In genomic region chr15:90571063-90571541, GRCh38 we compare ENCODE assay signal across 9 cellular contexts. TPM values are rescaled to one million over a fixed set of nuclear protein-coding genes. Genes with fewer than 3 reads are reported as not detected.
DNase-seq lines count a peak whose midpoint lies in the region; ATAC-seq and TF ChIP-seq lines count a peak whose summit lies in the region.
"Had no signal": no experiment of that assay in that cellular context is flagged by ENCODE, and none has a peak within 500 bp of the region (broad histone marks: within the 10 kb centered on the region; RNA-seq: fewer than 3 reads in every experiment).

No MANE protein-coding gene starts in this region.

- H3K36me3 ChIP-seq in colonic mucosa: no peaks in the 10 kb centered on the region

- H3K27ac ChIP-seq in colonic mucosa: peak overlapping the region; percentile 21

- H3K4me1 ChIP-seq in colonic mucosa: no peaks in the 10 kb centered on the region

- intact Hi-C loops in colonic mucosa (cut with DNase I): no loop called here

- peak; percentile 47 for ATAC-seq in GM18861 (IDR thresholded peaks at IDR 0.05; ENCODE audit: unreplicated experiment)
- ATAC-seq in HG03097 (IDR thresholded peaks at IDR 0.05; ENCODE audit: low FRiP score, unreplicated experiment): no peak
- ATAC-seq in GM21390 (IDR thresholded peaks at IDR 0.05; ENCODE audit: unreplicated experiment): no peak

- no peaks in the 10 kb centered on the region for H3K27me3 ChIP-seq in colonic mucosa
- H3K27me3 ChIP-seq: tibial nerve had no signal

- H3K9ac ChIP-seq in colonic mucosa (ENCODE audit: low read depth in 2 of 2, low read length in 2 of 2): no peak overlapping the region

- peak; percentile 84 for DNase-seq in HT1080 (ENCODE audit: low read depth)
- DNase-seq in colonic mucosa: peak; percentile 85
- DNase-seq in occipital lobe (lab: John Stamatoyannopoulos, UW): peak; percentile 53
- DNase-seq in NCI-H82 treated with DMSO at 0.1 percent for 48 hours (lab: John Stamatoyannopoulos, UW; ENCODE audit: unreplicated experiment): no peak
- DNase-seq in cortex of kidney (lab: John Stamatoyannopoulos, UW): no peak

- TF ChIP-seq CTCF in colonic mucosa (IDR thresholded peaks at IDR 0.05): no peak

- no peaks in the 10 kb centered on the region for H3K9me3 ChIP-seq in colonic mucosa
- H3K9me3 ChIP-seq: tibial nerve had no signal

- no peak overlapping the region for H3K4me3 ChIP-seq in colonic mucosa
- H3K4me3 ChIP-seq: tibial nerve had no signal

RNA-seq across cellular contexts. Expression of gene CRTC3, which starts 41.4 kb away (rescaled TPM):
- 9.9 and 10.4 TPM in 2 replicates for total RNA-seq in HT1080 (2014; rRNA removed; shearing (Covaris generic))
- polyA plus RNA-seq in HT1080 (2015; cell fraction: cytosol; rRNA removed): 12.3 and 12.8 TPM in 2 replicates
- 11.8 and 13.7 TPM in 2 replicates for polyA plus RNA-seq in HT1080 (2015; cell fraction: nucleus; rRNA removed)
- total RNA-seq in colonic mucosa (10 to 100 TPM; 16.1 to 24.2 TPM), occipital lobe (17.9 TPM)

Comparison
In these comparisons a context has a peak if more than half of its experiments do, and no peak if none do; other contexts are left out.
1. DNase-seq: peak in HT1080 (single experiment), colonic mucosa (single experiment) and occipital lobe (single experiment); none in NCI-H82 treated with DMSO at 0.1 percent for 48 hours (single experiment) and cortex of kidney (single experiment).